7 cellular contexts compared by ENCODE assay signal in the genomic region with DNA sequence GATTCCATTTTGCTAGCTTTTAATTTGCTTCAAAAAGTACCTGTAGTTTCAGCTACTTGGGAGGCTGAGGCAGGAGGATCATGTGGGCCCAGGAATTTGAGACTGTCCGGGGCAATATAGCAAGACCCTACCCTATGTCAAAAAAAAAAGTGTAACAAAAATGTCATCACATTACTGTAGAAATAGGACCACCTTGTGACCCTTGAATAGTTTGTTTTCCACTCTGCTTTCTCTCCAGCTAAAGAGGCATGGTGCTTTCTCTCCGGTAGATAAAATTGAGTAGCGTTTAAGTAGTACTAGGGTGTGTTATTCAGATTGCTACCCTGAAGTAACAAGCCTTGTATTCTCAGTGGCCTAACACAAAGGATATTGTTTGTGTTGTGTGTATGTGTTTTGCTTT. TPM values are rescaled to one million over a fixed set of nuclear protein-coding genes. Genes with fewer than 3 reads are reported as not detected.
DNase-seq lines count a peak whose midpoint lies in the region; ATAC-seq, FAIRE-seq and TF ChIP-seq lines count a peak whose summit lies in the region.
"Not testable (repeated sequence)": the region's sequence is repeated elsewhere in the genome, so short reads cannot be mapped to it uniquely, and the experiment has no call there.

No MANE protein-coding gene starts in this region.

- H3K9ac ChIP-seq in KMS-11; OCI-LY3 (ENCODE audit: low read length); H1 (replicated peaks in 1 of 4; ENCODE audit: extremely low read depth in 1 of 4, low read depth in 3 of 4, low read length in 3 of 4): not testable (repeated sequence)

- not testable (repeated sequence) for H4K5ac ChIP-seq in H1 (ENCODE audit: insufficient read length, low read depth, low read length)

- H3K56ac ChIP-seq in H1 (replicated peaks; ENCODE audit: insufficient read length, low read depth, low read length), result not testable (repeated sequence)

- not testable (repeated sequence) for H2BK20ac ChIP-seq in H1 (ENCODE audit: low read length)

- POLR2A ChIA-PET in activated CD4-positive, alpha-beta T cell treated with anti-CD3 and anti-CD28 coated beads for 36 hours (lab: Charles Lee); H1 (lab: Charles Lee; ENCODE audit: partially characterized antibody): not testable (repeated sequence)

- ATAC-seq in activated CD4-positive, alpha-beta T cell treated with anti-CD3 and anti-CD28 coated beads for 36 hours, result not testable (repeated sequence)
- peak in 3 of 8 donors; percentile 37 to 74 (median 44) for ATAC-seq in heart right ventricle

- peaks cover 28% of the 10 kb centered on the region for H3K4me1 ChIP-seq in KMS-11 (ENCODE audit: low read depth, poor library complexity, severe bottlenecking)
- peaks cover 30% of the 10 kb centered on the region for H3K4me1 ChIP-seq in OCI-LY3 (ENCODE audit: low read length)
- not testable (repeated sequence) for H3K4me1 ChIP-seq in H1 (replicated peaks in 1 of 4; ENCODE audit: control insufficient read depth in 3 of 4, insufficient read depth in 4 of 4, low read length in 3 of 4)
- H3K4me1 ChIP-seq in heart right ventricle, result peaks cover 2 to 13% (median 8%) of the 10 kb centered on the region in 9 donors

- peak; percentile 59 for FAIRE-seq in G401.6 (lab: Jason Lieb, UNC)
- not testable (repeated sequence) for FAIRE-seq in H1 (lab: Jason Lieb, UNC)

- DNase-seq in activated CD4-positive, alpha-beta T cell treated with anti-CD3 and anti-CD28 coated beads for 36 hours, result peak; percentile 14
- DNase-seq in H1 (ENCODE audit: low read depth in 1 of 2, low spot score in 2 of 2); heart right ventricle: not testable (repeated sequence)
- peak; percentile 28 for DNase-seq in mesenteric fat pad (ENCODE audit: low spot score)

- intact Hi-C loops in activated CD4-positive, alpha-beta T cell treated with anti-CD3 and anti-CD28 coated beads for 36 hours (cut with DNase I, micrococcal nuclease); heart right ventricle (cut with DNase I): not testable (repeated sequence)

- not testable (repeated sequence) for H2BK12ac ChIP-seq in H1 (ENCODE audit: low read depth, low read length)

- peak overlapping the region; percentile 25 for H3K27ac Mint-ChIP-seq in activated CD4-positive, alpha-beta T cell treated with anti-CD3 and anti-CD28 coated beads for 36 hours

- TF ChIP-seq RAD21 in H1 (IDR thresholded peaks at IDR 0.05 in 1 of 2, conservative IDR thresholded peaks at IDR 0.05 in 1 of 2; ENCODE audit: low read depth in 2 of 2, low read length in 2 of 2), result peak; percentile 45 to 47

- not testable (repeated sequence) for H3K4ac ChIP-seq in H1 (replicated peaks; ENCODE audit: insufficient read length, low read depth, low read length)

- WGBS in H1 (ENCODE audit: extremely low coverage in 1 of 2, insufficient coverage in 1 of 2, insufficient read length in 1 of 2, insufficient replicate concordance in 2 of 2, low coverage in 1 of 2, low lambda C conversion rate in 2 of 2, missing lambda C conversion rate in 1 of 2), 2 experiments, result 90% methylated on average over 3 of the region's 3 CpGs; no CpG with 5 or more reads in 1 of the 2 experiments
- WGBS in heart right ventricle, 2 donors, result 61 to 76% methylated on average over 3 of the region's 3 CpGs

- not testable (repeated sequence) for H3K4me2 ChIP-seq in KMS-11; OCI-LY3 (ENCODE audit: low read length); H1 (ENCODE audit: insufficient read depth in 1 of 2, low read depth in 2 of 2, low read length in 2 of 2)

- not testable (repeated sequence) for TF ChIP-seq POLR2A in H1 (IDR thresholded peaks at IDR 0.05; ENCODE audit: control extremely low read depth in 1 of 2, low read depth in 2 of 2, low read length in 2 of 2)

- not testable (repeated sequence) for H3K23me2 ChIP-seq in H1 (ENCODE audit: low read depth, low read length)

- H3K36me3 Mint-ChIP-seq in activated CD4-positive, alpha-beta T cell treated with anti-CD3 and anti-CD28 coated beads for 36 hours (ENCODE audit: low read depth), result peaks cover 48% of the 10 kb centered on the region

- H3K4me3 Mint-ChIP-seq in activated CD4-positive, alpha-beta T cell treated with anti-CD3 and anti-CD28 coated beads for 36 hours, result not testable (repeated sequence)

- H2BK15ac ChIP-seq in H1 (ENCODE audit: low read length), result not testable (repeated sequence)

- H2AK5ac ChIP-seq in H1 (ENCODE audit: low read depth, low read length), result not testable (repeated sequence)

- not testable (repeated sequence) for H3K23ac ChIP-seq in H1 (ENCODE audit: insufficient read length)

- not testable (repeated sequence) for H2BK120ac ChIP-seq in H1 (replicated peaks; ENCODE audit: low read depth, low read length)

- H3K36me3 ChIP-seq in KMS-11 (ENCODE audit: insufficient read depth) (peaks cover 48% of the 10 kb centered on the region), OCI-LY3 (replicated peaks; ENCODE audit: low read depth, low read length) (peaks cover 23% of the 10 kb centered on the region), H1 (ENCODE audit: control insufficient read depth in 2 of 4, insufficient read depth in 4 of 4, low read length in 3 of 4) (peaks cover 4 to 12% (median 6%) of the 10 kb centered on the region in 4 experiments; a peak in 4 of 8 replicates), heart right ventricle (peaks cover 0 to 75% (median 4%) of the 10 kb centered on the region in 9 donors)

- H3K4me1 Mint-ChIP-seq in activated CD4-positive, alpha-beta T cell treated with anti-CD3 and anti-CD28 coated beads for 36 hours, result peaks cover 12% of the 10 kb centered on the region

- not testable (repeated sequence) for H3K18ac ChIP-seq in H1 (ENCODE audit: extremely low read depth, low read length)

- H3K9me3 ChIP-seq in OCI-LY3 (ENCODE audit: insufficient read depth, low read length); H1 (ENCODE audit: insufficient read depth in 2 of 2, low read depth in 1 of 2, low read length in 1 of 2); heart right ventricle: not testable (repeated sequence)

- CTCF ChIA-PET in activated CD4-positive, alpha-beta T cell treated with anti-CD3 and anti-CD28 coated beads for 36 hours (lab: Charles Lee), result interaction anchor here (0.6 kb wide), 1 partner anchor 105 kb away, joined by 3 read pairs; no protein-coding TSS in a partner anchor
- CTCF ChIA-PET in H1 (lab: Charles Lee; ENCODE audit: partially characterized antibody), result interaction anchor here (0.6 to 0.8 kb wide), 4 partner anchors 10 to 32 kb away, joined by 3 read pairs; no protein-coding TSS in a partner anchor

- not testable (repeated sequence) for H3K4me3 ChIP-seq in KMS-11 (IDR thresholded peaks at IDR 0.05; ENCODE audit: insufficient read depth, low read depth, low read length); OCI-LY3 (ENCODE audit: low read length); H1 (ENCODE audit: extremely low read depth in 1 of 4, insufficient read depth in 2 of 4, low read depth in 3 of 4, low read length in 4 of 4); heart right ventricle

- TF ChIP-seq EP300 in H1 (IDR thresholded peaks at IDR 0.05; ENCODE audit: borderline replicate concordance in 1 of 2, low read depth in 2 of 2, low read length in 2 of 2), result not testable (repeated sequence)

- H3K79me2 ChIP-seq in KMS-11 (ENCODE audit: insufficient read depth, low read depth) (peaks cover 86% of the 10 kb centered on the region), OCI-LY3 (ENCODE audit: low read length) (peaks cover 59% of the 10 kb centered on the region)
- not testable (repeated sequence) for H3K79me2 ChIP-seq in H1 (ENCODE audit: control insufficient read depth in 1 of 2, insufficient read depth in 2 of 2, low read length in 2 of 2)

- not testable (repeated sequence) for H2BK5ac ChIP-seq in H1 (ENCODE audit: low read depth, low read length)

- not testable (repeated sequence) for H3K79me1 ChIP-seq in H1 (ENCODE audit: low read depth, low read length)

- H3K27me3 ChIP-seq in KMS-11 (ENCODE audit: insufficient read depth, low read depth); OCI-LY3 (ENCODE audit: low read depth, low read length); H1 (replicated peaks in 1 of 4; ENCODE audit: control insufficient read depth in 3 of 4, extremely low read depth in 1 of 4, insufficient read depth in 3 of 4, low read length in 3 of 4); heart right ventricle: not testable (repeated sequence)

- H4K20me1 ChIP-seq in KMS-11 (ENCODE audit: insufficient read depth), result peaks cover 24% of the 10 kb centered on the region
- H4K20me1 ChIP-seq in OCI-LY3 (ENCODE audit: insufficient read depth, low read length); H1 (replicated peaks in 1 of 2; ENCODE audit: control insufficient read depth in 1 of 2, insufficient read depth in 2 of 2, low read length in 2 of 2): not testable (repeated sequence)

- not testable (repeated sequence) for H4K91ac ChIP-seq in H1 (replicated peaks; ENCODE audit: insufficient read length, low read length)

- TF ChIP-seq CTCF in KMS-11 (conservative IDR thresholded peaks at IDR 0.05; ENCODE audit: low read depth, low read length), result peak; percentile 47
- peak; percentile 36 for TF ChIP-seq CTCF in OCI-LY3 (IDR thresholded peaks at IDR 0.05; ENCODE audit: low read depth, low read length)
- peak in 1 of 3 experiments; percentile 18; a peak in 1 of 4 replicates for TF ChIP-seq CTCF in H1 (IDR thresholded peaks at IDR 0.05; ENCODE audit: control extremely low read depth in 1 of 3, insufficient read depth in 1 of 3, low read depth in 1 of 3, low read length in 3 of 3)
- TF ChIP-seq CTCF in heart right ventricle (IDR thresholded peaks at IDR 0.05), result peak in 5 of 9 donors; percentile 10 to 33 (median 21)

- not testable (repeated sequence) for H4K8ac ChIP-seq in H1 (ENCODE audit: extremely low read depth, insufficient read depth, low read length)

- H2AFZ ChIP-seq in KMS-11 (ENCODE audit: low read depth); OCI-LY3 (ENCODE audit: low read depth, low read length); H1 (ENCODE audit: low read length): not testable (repeated sequence)

- H3K27me3 Mint-ChIP-seq in activated CD4-positive, alpha-beta T cell treated with anti-CD3 and anti-CD28 coated beads for 36 hours, result not testable (repeated sequence)

- H3K14ac ChIP-seq in H1 (ENCODE audit: insufficient read length), result not testable (repeated sequence)

- H3K27ac ChIP-seq in KMS-11; OCI-LY3 (ENCODE audit: low read length); H1 (ENCODE audit: low read depth, low read length); heart right ventricle: not testable (repeated sequence)

- not testable (repeated sequence) for H3K9me3 Mint-ChIP-seq in activated CD4-positive, alpha-beta T cell treated with anti-CD3 and anti-CD28 coated beads for 36 hours (ENCODE audit: low read depth)

RNA-seq across cellular contexts. Expression of a gene that starts 23.7 kb away (rescaled TPM):
- 100 to 1,000 TPM; 159 to 162 TPM for total RNA-seq in activated CD4-positive, alpha-beta T cell treated with anti-CD3 and anti-CD28 coated beads for 36 hours
- 87.1 and 91.6 TPM in 2 replicates for total RNA-seq in H1 (2021; fragmentation: NEBNext Ultra II Directional; extraction: Animal tissue kit (Norgen Biotek cat#: 25700))
- polyA plus RNA-seq in H1 (2011; rRNA removed) (66.3 and 71.4 TPM in 2 replicates), heart right ventricle (100 to 1,000 TPM in 1 of 2 donors, 10 to 100 TPM in 1; 82.3 to 141 TPM)
- 88.0 TPM for polyA plus RNA-seq in H1 (2011; cell fraction: cytosol; rRNA removed)
- 144 TPM for polyA plus RNA-seq in H1 (2011; cell fraction: nucleus; rRNA removed)
- polyA plus RNA-seq in H1 (2012, experiment 1 of 2), result 84.2 to 109 TPM (median 91.8 TPM) in 4 replicates
- polyA plus RNA-seq in H1 (2012, experiment 2 of 2), result 40.9 TPM
- 122 TPM for polyA plus RNA-seq in H1 (2013, experiment 1 of 2)
- 120 TPM for polyA plus RNA-seq in H1 (2013, experiment 2 of 2)
- 119 and 143 TPM in 2 replicates for polyA minus RNA-seq in H1 (2011; rRNA and poly(A)+ RNA removed)
- 43.7 TPM for polyA minus RNA-seq in H1 (2011; cell fraction: cytosol; rRNA and poly(A)+ RNA removed)
- 87.2 TPM for polyA minus RNA-seq in H1 (2011; cell fraction: nucleus; rRNA and poly(A)+ RNA removed)
- total RNA-seq in heart right ventricle (100 to 1,000 TPM in 9 of 10 donors, 10 to 100 TPM in 1; 96.9 to 124 (median 113) TPM), mesenteric fat pad (94.6 TPM)

RNA-seq across cellular contexts. Expression of a gene that starts 24.1 kb away (rescaled TPM):
- total RNA-seq in activated CD4-positive, alpha-beta T cell treated with anti-CD3 and anti-CD28 coated beads for 36 hours, result 10 to 100 TPM; 59.6 to 76.0 TPM
- 44.2 and 46.1 TPM in 2 replicates for total RNA-seq in H1 (2021; fragmentation: NEBNext Ultra II Directional; extraction: Animal tissue kit (Norgen Biotek cat#: 25700))
- polyA plus RNA-seq in H1 (2011; rRNA removed) (44.8 and 48.6 TPM in 2 replicates), heart right ventricle (10 to 100 TPM; 32.3 to 34.7 TPM)
- 42.9 TPM for polyA plus RNA-seq in H1 (2011; cell fraction: cytosol; rRNA removed)
- 44.7 TPM for polyA plus RNA-seq in H1 (2011; cell fraction: nucleus; rRNA removed)
- polyA plus RNA-seq in H1 (2012, experiment 1 of 2), result 35.8 to 41.8 TPM (median 37.3 TPM) in 4 replicates
- 22.9 TPM for polyA plus RNA-seq in H1 (2012, experiment 2 of 2)
- 37.4 TPM for polyA plus RNA-seq in H1 (2013, experiment 1 of 2)
- 36.1 TPM for polyA plus RNA-seq in H1 (2013, experiment 2 of 2)
- polyA minus RNA-seq in H1 (2011; rRNA and poly(A)+ RNA removed), result 45.0 and 47.9 TPM in 2 replicates
- polyA minus RNA-seq in H1 (2011; cell fraction: cytosol; rRNA and poly(A)+ RNA removed), result 27.2 TPM
- polyA minus RNA-seq in H1 (2011; cell fraction: nucleus; rRNA and poly(A)+ RNA removed), result 25.4 TPM
- total RNA-seq in heart right ventricle (10 to 100 TPM; 61.4 to 85.1 (median 69.5) TPM), mesenteric fat pad (62.5 TPM)
